ENCODE assay signal across 8 cellular contexts in the genomic region with DNA sequence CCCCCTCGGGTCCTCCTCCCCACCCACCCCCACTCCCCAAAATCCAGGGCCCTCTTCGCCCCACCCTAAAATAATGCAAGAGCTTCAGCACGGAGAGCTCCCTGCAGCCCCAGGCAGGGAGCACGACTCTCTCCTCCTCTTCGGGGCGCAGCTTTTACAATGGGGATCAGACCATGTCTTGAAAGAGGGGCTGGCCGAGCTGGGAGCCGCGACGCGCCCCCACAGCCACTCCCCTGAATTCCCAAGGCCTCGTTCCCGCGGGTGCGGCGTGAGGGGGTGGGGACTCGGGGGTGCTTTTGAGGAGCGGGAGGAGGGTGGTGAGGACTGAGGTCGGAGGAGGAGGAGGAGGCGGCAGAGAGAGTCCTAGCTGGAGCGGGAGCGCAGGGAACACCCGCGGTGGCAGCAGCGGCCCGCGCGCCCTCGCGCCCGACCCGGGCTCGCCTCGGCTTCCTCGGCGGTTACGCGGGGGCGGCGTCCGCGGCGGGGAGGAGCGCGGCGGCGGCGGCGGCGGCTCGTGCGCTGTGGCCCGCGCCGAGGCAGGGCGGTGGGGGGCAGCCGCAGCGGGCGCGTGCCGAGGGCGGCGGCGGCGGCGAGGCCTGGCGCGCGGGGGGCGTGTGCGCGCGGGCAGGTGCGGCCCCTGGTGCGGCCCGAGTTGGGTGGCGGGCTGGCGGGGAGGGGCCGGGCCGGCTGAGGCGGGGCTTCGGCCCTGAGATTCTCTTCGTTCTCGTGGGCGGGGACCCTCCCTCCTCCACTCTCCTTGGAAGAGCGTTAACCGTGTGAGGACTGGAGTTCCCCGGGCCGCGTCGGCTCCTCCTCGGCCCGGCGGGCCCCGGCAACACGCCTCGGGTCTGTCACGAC. TPM values are rescaled to one million over a fixed set of nuclear protein-coding genes. Genes with fewer than 3 reads are reported as not detected.
DNase-seq lines count a peak whose midpoint lies in the region; ATAC-seq and TF ChIP-seq lines count a peak whose summit lies in the region.

Gene ANKS1B (minus strand): TSS at position 666 of the 858 bp plus-strand sequence. CDS start 699 bp downstream, outside the sequence.

- H3K4me3 Mint-ChIP-seq in activated CD8-positive, alpha-beta T cell treated with anti-CD3 and anti-CD28 coated beads for 36 hours: peak within 1 kb of the TSS; percentile 56
- peak within 1 kb of the TSS; percentile 89 for H3K4me3 Mint-ChIP-seq in nephron progenitor cell

- no peaks in the 10 kb centered on the region for H3K9me3 Mint-ChIP-seq in activated CD8-positive, alpha-beta T cell treated with anti-CD3 and anti-CD28 coated beads for 36 hours
- no peaks in the 10 kb centered on the region for H3K9me3 Mint-ChIP-seq in nephron progenitor cell

- DNase-seq in activated T-cell treated with anti-CD3 and anti-CD28 coated beads for 48 hours (ENCODE audit: low read depth): peak; percentile 29
- no peak for DNase-seq in activated T-cell treated with anti-CD3 and anti-CD28 coated beads for 4 hours
- DNase-seq in NCI-H2107 treated with DMSO at 0.1 percent for 48 hours (lab: John Stamatoyannopoulos, UW; ENCODE audit: unreplicated experiment): peak; percentile 21
- DNase-seq in activated CD8-positive, alpha-beta T cell treated with anti-CD3 and anti-CD28 coated beads for 36 hours: peak; percentile 43
- peak; percentile 11 to 50 for DNase-seq in foreskin fibroblast
- peak; percentile 84 for DNase-seq in nephron progenitor cell
- DNase-seq in inferior parietal cortex (ENCODE audit: extremely low spot score): no peak

- no peak for TF ChIP-seq CTCF in activated CD8-positive, alpha-beta T cell treated with anti-CD3 and anti-CD28 coated beads for 36 hours (IDR thresholded peaks at IDR 0.05)
- TF ChIP-seq CTCF in foreskin fibroblast (IDR thresholded peaks at IDR 0.05; ENCODE audit: low read depth, low read length) (no peak), nephron progenitor cell (IDR thresholded peaks at IDR 0.05) (no peak)

- peak; percentile 69 for ATAC-seq in HG02798 (IDR thresholded peaks at IDR 0.05; ENCODE audit: poor library complexity, unreplicated experiment)
- ATAC-seq in activated CD8-positive, alpha-beta T cell treated with anti-CD3 and anti-CD28 coated beads for 36 hours: peak; percentile 78

- intact Hi-C loops in activated CD8-positive, alpha-beta T cell treated with anti-CD3 and anti-CD28 coated beads for 36 hours (cut with micrococcal nuclease): no loop called here

- POLR2A ChIA-PET in activated CD8-positive, alpha-beta T cell treated with anti-CD3 and anti-CD28 coated beads for 36 hours (lab: Charles Lee): no interaction called here

- H3K27ac Mint-ChIP-seq in activated CD8-positive, alpha-beta T cell treated with anti-CD3 and anti-CD28 coated beads for 36 hours: no peak within 1 kb of the TSS
- no peak within 1 kb of the TSS for H3K27ac Mint-ChIP-seq in nephron progenitor cell

- H3K27me3 Mint-ChIP-seq in activated CD8-positive, alpha-beta T cell treated with anti-CD3 and anti-CD28 coated beads for 36 hours: peaks cover 40% of the 10 kb centered on the region
- peaks cover 67% of the 10 kb centered on the region for H3K27me3 Mint-ChIP-seq in nephron progenitor cell (ENCODE audit: low read depth, poor library complexity)

- peaks cover 9% of the 10 kb centered on the region for H3K4me1 Mint-ChIP-seq in activated CD8-positive, alpha-beta T cell treated with anti-CD3 and anti-CD28 coated beads for 36 hours (ENCODE audit: low read depth)
- peaks cover 18% of the 10 kb centered on the region for H3K4me1 Mint-ChIP-seq in nephron progenitor cell

- H3K36me3 Mint-ChIP-seq in activated CD8-positive, alpha-beta T cell treated with anti-CD3 and anti-CD28 coated beads for 36 hours (ENCODE audit: low read depth): no peaks in the 10 kb centered on the region
- H3K36me3 Mint-ChIP-seq in nephron progenitor cell (ENCODE audit: low read depth): no peaks in the 10 kb centered on the region

- peak within 1 kb of the TSS; percentile 71 to 73 for H3K4me3 ChIP-seq in foreskin fibroblast (ENCODE audit: low read depth in 1 of 2, low read length in 2 of 2)

- CTCF ChIA-PET in activated CD8-positive, alpha-beta T cell treated with anti-CD3 and anti-CD28 coated beads for 36 hours (lab: Charles Lee): no interaction called here

RNA-seq across cellular contexts. Expression of gene ANKS1B, which starts in this region (rescaled TPM):
- total RNA-seq in activated CD8-positive, alpha-beta T cell treated with anti-CD3 and anti-CD28 coated beads for 36 hours: under 1 TPM in 1 of 2 experiments, not detected in 1; 0.54 TPM

Comparison
In these comparisons a context has a peak if more than half of its experiments do, and no peak if none do; other contexts are left out.
1. DNase-seq: peak in activated T-cell treated with anti-CD3 and anti-CD28 coated beads for 48 hours (single experiment), NCI-H2107 treated with DMSO at 0.1 percent for 48 hours (single experiment), foreskin fibroblast (2 of 2) and nephron progenitor cell (single experiment); none in activated T-cell treated with anti-CD3 and anti-CD28 coated beads for 4 hours (single experiment) and inferior parietal cortex (single experiment).
2. Peak in DNase-seq and ATAC-seq in activated CD8-positive, alpha-beta T cell treated with anti-CD3 and anti-CD28 coated beads for 36 hours; RNA of the gene not detected or under 1 TPM.